In the genomic region with DNA sequence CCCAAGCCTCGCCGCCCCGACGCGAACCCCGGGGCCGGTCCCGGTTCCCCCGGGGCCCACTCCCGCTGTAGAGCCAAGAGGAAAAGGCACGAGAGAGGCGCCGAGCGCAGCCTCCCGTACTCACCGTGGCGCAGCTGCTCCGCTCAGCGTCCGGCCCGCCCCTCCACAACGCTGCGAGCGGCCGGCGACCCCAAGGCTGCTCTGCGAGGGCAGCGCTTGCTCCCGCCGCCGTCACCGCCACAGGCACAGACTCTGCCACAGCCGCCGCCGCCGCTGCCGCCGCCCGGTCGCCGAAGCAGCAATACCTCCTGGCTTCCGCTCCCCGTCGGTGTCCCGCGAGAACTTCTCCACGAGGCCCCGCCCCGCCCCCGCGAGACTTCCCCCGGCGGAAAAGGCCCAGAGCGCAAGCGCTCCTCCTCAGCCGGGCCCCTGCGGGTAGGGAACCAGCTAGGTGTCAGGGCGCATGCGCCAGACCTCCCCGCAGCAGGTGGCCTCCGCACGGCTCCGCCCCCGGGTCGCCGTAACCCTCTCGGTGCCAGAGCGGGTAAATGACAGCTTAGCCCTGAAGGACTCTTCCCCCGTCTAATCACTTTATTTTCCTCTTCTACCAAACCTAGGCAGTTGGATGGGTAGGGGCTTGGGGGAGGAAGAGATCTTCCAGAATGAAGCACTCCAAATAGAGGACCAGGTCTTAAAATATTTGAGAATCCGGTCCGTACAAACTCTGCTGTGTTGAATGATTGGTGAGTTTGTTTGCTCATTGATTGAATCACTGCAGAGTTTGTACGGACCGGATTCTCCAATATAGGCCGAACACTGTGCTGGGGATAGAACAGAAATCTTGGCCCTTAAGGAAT, we compare ENCODE assay signal across 9 cellular contexts. TPM values are rescaled to one million over a fixed set of nuclear protein-coding genes. Genes with fewer than 3 reads are reported as not detected.
A peak's percentile ranks its signal among the peaks of the same experiment; 100 is the strongest.
DNase-seq lines count a peak whose midpoint lies in the region; ATAC-seq, FAIRE-seq and TF ChIP-seq lines count a peak whose summit lies in the region.
"Had no signal": no experiment of that assay in that cellular context is flagged by ENCODE, and none has a peak within 500 bp of the region (broad histone marks: within the 10 kb centered on the region; RNA-seq: fewer than 3 reads in every experiment).

GRB2 (minus strand) TSS at position 314 of the 857 bp plus-strand sequence. CDS start 12,050 bp downstream, outside the sequence.

- CTCF ChIA-PET in HepG2 (lab: Yijun Ruan, JAX; ENCODE audit: low intra/inter-chr PET ratio, low total read pairs) = interaction anchor here (2.2 kb wide), 1 partner anchor 83 kb away, joined by 55 read pairs; no protein-coding TSS in a partner anchor

- H3K36me3 ChIP-seq in BLaER1 treated with 17β-estradiol and CSF1 and Interleukin-3, amounts not matched to agents 10 nM and 100 nM = peaks cover 0 to 27% (median 13%) of the 10 kb centered on the region in 11 experiments; a peak in 18 of 22 replicates
- H3K36me3 ChIP-seq in HepG2 (replicated peaks in 1 of 2; ENCODE audit: control insufficient read depth in 1 of 2, insufficient read depth in 2 of 2, low read length in 2 of 2) = peaks cover under 1 to 2% of the 10 kb centered on the region in 2 experiments; a peak in 2 of 5 replicates

- peaks cover 36 to 48% (median 46%) of the 10 kb centered on the region in 11 experiments for H4K20me1 ChIP-seq in BLaER1 treated with 17β-estradiol and CSF1 and Interleukin-3, amounts not matched to agents 10 nM and 100 nM
- H4K20me1 ChIP-seq in HepG2 (ENCODE audit: insufficient read depth, low read length) = peaks cover 21% of the 10 kb centered on the region

- peak; percentile 52 for FAIRE-seq in HepG2 (lab: Jason Lieb, UNC)
- FAIRE-seq: endometrium had no signal

- H3K79me2 ChIP-seq in HepG2 (ENCODE audit: insufficient read depth, low read length) = peaks cover 45% of the 10 kb centered on the region

- peak within 1 kb of the TSS; percentile 84 for H2AFZ ChIP-seq in HepG2 (ENCODE audit: low read length)

- H3K4me3 ChIP-seq in BLaER1 treated with 17β-estradiol and CSF1 and Interleukin-3, amounts not matched to agents 10 nM and 100 nM = peak within 1 kb of the TSS; percentile 88 to 100 (median 96)
- peak within 1 kb of the TSS; percentile 73 to 99 (median 96) for H3K4me3 ChIP-seq in HepG2 (replicated peaks in 1 of 3; ENCODE audit: insufficient read depth in 1 of 3, low read depth in 2 of 3, low read length in 3 of 3)

- ATAC-seq in GM19397 (IDR thresholded peaks at IDR 0.05; ENCODE audit: unreplicated experiment) (peak; percentile 80), HG03565 (IDR thresholded peaks at IDR 0.05; ENCODE audit: unreplicated experiment) (peak; percentile 76), HepG2 (peak; percentile 84)

- in situ Hi-C loops in HepG2 (cut with HindIII; ENCODE audit: extremely low pct_ligation_motif_present, low pct_unique_long_range_greater_than_20kb) = no loop called here

- intact Hi-C loops in HepG2 (cut with micrococcal nuclease; ENCODE audit: unreplicated experiment) = loop anchor here (1.0 to 2.0 kb wide), 2 partner anchors 116 to 135 kb away; partner anchors contain the start of genes MIF4GD and SLC25A19

- WGBS in HepG2 (ENCODE audit: low lambda C conversion rate) = 2% methylated on average over 23 of the region's 74 CpGs

- 0 out of 4 replicates have a peak, but pooled peaks of 1 of the 2 experiments have one; percentile 2 for TF ChIP-seq EP300 in HepG2 (IDR thresholded peaks at IDR 0.05; ENCODE audit: low read depth in 2 of 2, low read length in 2 of 2)
- no peak; the same call in 1 of the 2 replicates for TF ChIP-seq EP300 in HepG2 (CRISPR knock-in tag; IDR thresholded peaks at IDR 0.05; ENCODE audit: borderline replicate concordance)

- POLR2A ChIA-PET in HepG2 (lab: Yijun Ruan, JAX) = interaction anchor here (0.6 to 3.3 kb wide), 26 partner anchors 11 to 381 kb away, joined by 3 to 51 read pairs (median 5); partner anchors contain the start of genes GGA3, MIF4GD, MRPS7 and SLC25A19

- peak within 1 kb of the TSS; percentile 82 to 99 (median 94) for H3K4me2 ChIP-seq in BLaER1 treated with 17β-estradiol and CSF1 and Interleukin-3, amounts not matched to agents 10 nM and 100 nM
- peak within 1 kb of the TSS; percentile 100 for H3K4me2 ChIP-seq in HepG2 (ENCODE audit: low read depth, low read length)

- peak; percentile 99 for DNase-seq in NCI-H82 (lab: John Stamatoyannopoulos, UW)
- peak; percentile 100 for DNase-seq in activated CD4-positive, alpha-beta T cell treated with anti-CD3 and anti-CD28 coated beads, Interleukin-2, amount 50 U/mL, for 48 hours
- peak; percentile 98 for DNase-seq in dermis blood vessel endothelial cell
- peak; percentile 96 for DNase-seq in HepG2 (ENCODE audit: low spot score)
- DNase-seq in stimulated activated CD4-positive, alpha-beta T cell treated with anti-CD3 and anti-CD28 coated beads, Interleukin-2, amount 100 ng/mL, for 48 hours = peak; percentile 99 to 100

- peak; percentile 44; the same call in 1 of the 2 replicates for TF ChIP-seq RAD21 in HepG2 (CRISPR knock-in tag; IDR thresholded peaks at IDR 0.05)

- peak; percentile 71 to 94 for TF ChIP-seq POLR2A in HepG2 (IDR thresholded peaks at IDR 0.05; ENCODE audit: insufficient read depth in 1 of 2, low read depth in 2 of 2, low read length in 2 of 2)

- no peaks in the 10 kb centered on the region for H3K27me3 ChIP-seq in BLaER1 treated with 17β-estradiol and CSF1 and Interleukin-3, amounts not matched to agents 10 nM and 100 nM
- H3K27me3 ChIP-seq in HepG2 (ENCODE audit: control insufficient read depth in 1 of 2, insufficient read depth in 2 of 2, low read length in 2 of 2) = no peaks in the 10 kb centered on the region; a peak in 1 of 5 replicates

- TF ChIP-seq CTCF in HepG2 (CRISPR knock-in tag; IDR thresholded peaks at IDR 0.05) = peak; percentile 22; the same call in 1 of the 2 replicates

- no TSS peak for BruUV-seq in HepG2 (replicated peaks; lab: Mats Ljungman, UMichigan)

- no peaks in the 10 kb centered on the region for H3K9me3 ChIP-seq in BLaER1 treated with 17β-estradiol and CSF1 and Interleukin-3, amounts not matched to agents 10 nM and 100 nM (replicated peaks in 1 of 11)
- H3K9me3 ChIP-seq in HepG2 (ENCODE audit: low read length) = no peaks in the 10 kb centered on the region

- H3K9ac ChIP-seq in BLaER1 treated with 17β-estradiol and CSF1 and Interleukin-3, amounts not matched to agents 10 nM and 100 nM = peak within 1 kb of the TSS; percentile 98 to 100 (median 99)
- peak within 1 kb of the TSS; percentile 99 for H3K9ac ChIP-seq in HepG2 (ENCODE audit: insufficient read depth, low read depth, low read length)

- H3K4me1 ChIP-seq in BLaER1 treated with 17β-estradiol and CSF1 and Interleukin-3, amounts not matched to agents 10 nM and 100 nM = peaks cover 33 to 56% (median 47%) of the 10 kb centered on the region in 10 experiments
- H3K4me1 ChIP-seq in HepG2 (ENCODE audit: insufficient read depth, low read length) = peaks cover 57% of the 10 kb centered on the region

- peak within 1 kb of the TSS; percentile 90 to 99 (median 98) for H3K27ac ChIP-seq in BLaER1 treated with 17β-estradiol and CSF1 and Interleukin-3, amounts not matched to agents 10 nM and 100 nM
- H3K27ac ChIP-seq in HepG2 (ENCODE audit: extremely low read length, insufficient read depth, low read length) = peak within 1 kb of the TSS; percentile 87

TF ChIP-seq in HepG2, 621 proteins besides CTCF, POLR2A, EP300 and RAD21 (continues in another document):
- TF ChIP-seq ATF3 (CRISPR knock-in tag; IDR thresholded peaks at IDR 0.05) = peak; percentile 72
- no peak for TF ChIP-seq HOXA7 (CRISPR knock-in tag; IDR thresholded peaks at IDR 0.05)
- TF ChIP-seq CHCHD3 (CRISPR knock-in tag; IDR thresholded peaks at IDR 0.05) = no peak
- TF ChIP-seq FOXJ3 (CRISPR knock-in tag; IDR thresholded peaks at IDR 0.05; ENCODE audit: borderline replicate concordance) = peak; percentile 58; the same call in 1 of the 2 replicates
- no peak; the same call in 1 of the 2 replicates for TF ChIP-seq RFX3 (CRISPR knock-in tag; IDR thresholded peaks at IDR 0.05)
- TF ChIP-seq MTA1 (CRISPR knock-in tag; IDR thresholded peaks at IDR 0.05; ENCODE audit: borderline replicate concordance) = peak; percentile 79; the same call in 1 of the 2 replicates
- no peak for TF ChIP-seq RFX5 (IDR thresholded peaks at IDR 0.05; ENCODE audit: low read depth, low read length)
- peak; percentile 97 for TF ChIP-seq SP5 (CRISPR knock-in tag; IDR thresholded peaks at IDR 0.05; ENCODE audit: borderline replicate concordance, low read depth)

RNA-seq across cellular contexts. Expression of gene GRB2, which starts in this region (rescaled TPM):
- 91.2 and 124 TPM in 2 replicates for total RNA-seq in dermis blood vessel endothelial cell
- 92.3 and 95.7 TPM in 2 replicates for total RNA-seq in HepG2 (2016; rRNA removed; fragmentation: Illumina TruSeq; extraction: Trizol)
- 9.5 and 11.4 TPM in 2 replicates for total RNA-seq in HepG2 (2016; cell fraction: cytosol; rRNA removed; fragmentation: Illumina TruSeq; extraction: Trizol; ENCODE audit: low read depth)
- total RNA-seq in HepG2 (2016; cell fraction: insoluble cytoplasmic fraction; rRNA removed; fragmentation: Illumina TruSeq; extraction: Trizol) = 81.8 and 96.0 TPM in 2 replicates
- total RNA-seq in HepG2 (2016; cell fraction: membrane; rRNA removed; fragmentation: Illumina TruSeq; extraction: Trizol) = 34.4 and 43.9 TPM in 2 replicates
- total RNA-seq in HepG2 (2016; cell fraction: nucleus; rRNA removed; fragmentation: Illumina TruSeq; extraction: Trizol) = 44.5 and 52.3 TPM in 2 replicates
- polyA plus RNA-seq in HepG2 (2011; rRNA removed) = 67.9 and 84.6 TPM in 2 replicates
- 65.4 and 67.1 TPM in 2 replicates for polyA plus RNA-seq in HepG2 (2011; cell fraction: cytosol; rRNA removed)
- 28.7 and 29.6 TPM in 2 replicates for polyA plus RNA-seq in HepG2 (2011; cell fraction: nucleus; rRNA removed)
- 66.8 and 70.9 TPM in 2 replicates for polyA plus RNA-seq in HepG2 (2012)
- 13.1 and 18.8 TPM in 2 replicates for polyA plus RNA-seq in HepG2 (2016; cell fraction: cytosol; fragmentation: Illumina TruSeq; extraction: Trizol; ENCODE audit: low read depth)
- polyA plus RNA-seq in HepG2 (2016; cell fraction: insoluble cytoplasmic fraction; fragmentation: Illumina TruSeq; extraction: Trizol; ENCODE audit: low read depth) = 142 and 160 TPM in 2 replicates
- 28.8 and 38.8 TPM in 2 replicates for polyA plus RNA-seq in HepG2 (2016; cell fraction: membrane; fragmentation: Illumina TruSeq; extraction: Trizol; ENCODE audit: low read depth)
- 76.0 and 89.2 TPM in 2 replicates for polyA plus RNA-seq in HepG2 (2016; cell fraction: nucleus; fragmentation: Illumina TruSeq; extraction: Trizol; ENCODE audit: insufficient read depth, low read depth)
- 55.3 and 73.1 TPM in 2 replicates for polyA minus RNA-seq in HepG2 (2011; rRNA and poly(A)+ RNA removed; ENCODE audit: low replicate concordance)
- 26.1 and 30.8 TPM in 2 replicates for polyA minus RNA-seq in HepG2 (2011; cell fraction: cytosol; rRNA and poly(A)+ RNA removed)
- 44.4 and 46.2 TPM in 2 replicates for polyA minus RNA-seq in HepG2 (2011; cell fraction: nucleus; rRNA and poly(A)+ RNA removed)

Comparison
In these comparisons a context has a peak if more than half of its experiments do, and no peak if none do; other contexts are left out.
1. Peak in every context shown above with its lines: DNase-seq, ATAC-seq, H3K4me3 ChIP-seq and H3K27ac ChIP-seq.